1 cellular context compared by ENCODE assay signal in genomic region chr1:207826557-207827487, GRCh38.
TF ChIP-seq lines count a peak whose summit lies in the region.

No MANE protein-coding gene starts in this region.

TF ChIP-seq in HepG2, 621 proteins besides CTCF, POLR2A, EP300 and RAD21 (continued from another document and continues in another):
- TF ChIP-seq ZNF326 (CRISPR knock-in tag; IDR thresholded peaks at IDR 0.05; ENCODE audit: borderline replicate concordance) (no peak), SCMH1 (CRISPR knock-in tag; IDR thresholded peaks at IDR 0.05; ENCODE audit: borderline replicate concordance) (no peak), REPIN1 (CRISPR knock-in tag; IDR thresholded peaks at IDR 0.05; ENCODE audit: borderline replicate concordance, low read depth) (no peak; the same call in 1 of the 2 replicates), ZNF510 (CRISPR knock-in tag; IDR thresholded peaks at IDR 0.05; ENCODE audit: low read depth) (no peak), RFXANK (CRISPR knock-in tag; IDR thresholded peaks at IDR 0.05) (no peak), ZNF343 (CRISPR knock-in tag; IDR thresholded peaks at IDR 0.05) (no peak), PBX2 (CRISPR knock-in tag; IDR thresholded peaks at IDR 0.05) (no peak), JUNB (CRISPR knock-in tag; IDR thresholded peaks at IDR 0.05; ENCODE audit: borderline replicate concordance) (no peak), BCL3 (CRISPR knock-in tag; IDR thresholded peaks at IDR 0.05) (no peak), KAT2B (IDR thresholded peaks at IDR 0.05; ENCODE audit: borderline replicate concordance, low read depth, low read length) (no peak), CC2D1A (CRISPR knock-in tag; IDR thresholded peaks at IDR 0.05) (no peak), IKZF1 (IDR thresholded peaks at IDR 0.05) (no peak), ZNF512B (CRISPR knock-in tag; IDR thresholded peaks at IDR 0.05; ENCODE audit: borderline replicate concordance) (0 out of 2 replicates have a peak, but pooled peaks have one; percentile 37), CEBPB (IDR thresholded peaks at IDR 0.05; ENCODE audit: borderline replicate concordance, low read depth, low read length) (no peak), ZFP91 (CRISPR knock-in tag; IDR thresholded peaks at IDR 0.05; ENCODE audit: borderline replicate concordance) (peak; percentile 51; the same call in 1 of the 2 replicates), FLYWCH1 (CRISPR knock-in tag; IDR thresholded peaks at IDR 0.05) (no peak), ZMAT3 (CRISPR knock-in tag; conservative IDR thresholded peaks at IDR 0.05) (no peak), ZNF549 (CRISPR knock-in tag; IDR thresholded peaks at IDR 0.05) (no peak), SNRNP70 (IDR thresholded peaks at IDR 0.05; ENCODE audit: low read depth, low read length) (no peak), EHMT2 (IDR thresholded peaks at IDR 0.05; ENCODE audit: borderline replicate concordance, low read depth, low read length) (no peak; the same call in 1 of the 2 replicates), ZNF329 (CRISPR knock-in tag; IDR thresholded peaks at IDR 0.05; ENCODE audit: low read depth) (no peak), LBX2 (CRISPR knock-in tag; IDR thresholded peaks at IDR 0.05; ENCODE audit: borderline replicate concordance) (no peak), ATF3 (CRISPR knock-in tag; IDR thresholded peaks at IDR 0.05) (no peak), MED1 (CRISPR knock-in tag; IDR thresholded peaks at IDR 0.05) (peak; percentile 61), SOX5 (CRISPR knock-in tag; IDR thresholded peaks at IDR 0.05; ENCODE audit: borderline replicate concordance) (peak; percentile 43; the same call in 1 of the 2 replicates), UBTF (CRISPR knock-in tag; IDR thresholded peaks at IDR 0.05) (peak; percentile 60; the same call in 1 of the 2 replicates), XBP1 (CRISPR knock-in tag; IDR thresholded peaks at IDR 0.05) (no peak), IRF2 (CRISPR knock-in tag; IDR thresholded peaks at IDR 0.05) (no peak), CHCHD3 (CRISPR knock-in tag; IDR thresholded peaks at IDR 0.05) (no peak), ZNF382 (CRISPR knock-in tag; IDR thresholded peaks at IDR 0.05; ENCODE audit: borderline replicate concordance) (no peak), NFRKB (IDR thresholded peaks at IDR 0.05) (no peak), TCF7L2 (IDR thresholded peaks at IDR 0.05; ENCODE audit: low read depth, low read length) (no peak), PAXIP1 (CRISPR knock-in tag; conservative IDR thresholded peaks at IDR 0.05) (peak; percentile 84), ZBTB20 (CRISPR knock-in tag; IDR thresholded peaks at IDR 0.05; ENCODE audit: borderline replicate concordance, low read depth) (no peak), SALL2 (CRISPR knock-in tag; IDR thresholded peaks at IDR 0.05) (no peak), DZIP1 (CRISPR knock-in tag; IDR thresholded peaks at IDR 0.05) (no peak), HMGA1 (CRISPR knock-in tag; conservative IDR thresholded peaks at IDR 0.05) (no peak), ZBTB1 (CRISPR knock-in tag; IDR thresholded peaks at IDR 0.05; ENCODE audit: borderline replicate concordance) (no peak), GATAD1 (CRISPR knock-in tag; IDR thresholded peaks at IDR 0.05) (no peak), IKZF4 (CRISPR knock-in tag; IDR thresholded peaks at IDR 0.05; ENCODE audit: borderline replicate concordance, low read depth, not compliant biosample characterization) (no peak), NRL (CRISPR knock-in tag; IDR thresholded peaks at IDR 0.05; ENCODE audit: borderline replicate concordance) (0 out of 2 replicates have a peak, but pooled peaks have one; percentile 38), NFYC (CRISPR knock-in tag; IDR thresholded peaks at IDR 0.05) (no peak), ZNF441 (CRISPR knock-in tag; IDR thresholded peaks at IDR 0.05; ENCODE audit: borderline replicate concordance) (0 out of 2 replicates have a peak, but pooled peaks have one; percentile 54), ETV5 (CRISPR knock-in tag; IDR thresholded peaks at IDR 0.05; ENCODE audit: borderline replicate concordance) (peak; percentile 31; the same call in 1 of the 2 replicates), PPARG (CRISPR knock-in tag; conservative IDR thresholded peaks at IDR 0.05) (peak; percentile 35), ZNF674 (CRISPR knock-in tag; IDR thresholded peaks at IDR 0.05; ENCODE audit: low read depth) (no peak), REL (CRISPR knock-in tag; conservative IDR thresholded peaks at IDR 0.05) (no peak), ZFYVE20 (CRISPR knock-in tag; IDR thresholded peaks at IDR 0.05; ENCODE audit: borderline replicate concordance, low read depth) (no peak), YEATS4 (CRISPR knock-in tag; IDR thresholded peaks at IDR 0.05; ENCODE audit: borderline replicate concordance) (peak; percentile 64), ZBTB8A (CRISPR knock-in tag; IDR thresholded peaks at IDR 0.05; ENCODE audit: borderline replicate concordance, low read depth) (no peak)
